In the genomic region with DNA sequence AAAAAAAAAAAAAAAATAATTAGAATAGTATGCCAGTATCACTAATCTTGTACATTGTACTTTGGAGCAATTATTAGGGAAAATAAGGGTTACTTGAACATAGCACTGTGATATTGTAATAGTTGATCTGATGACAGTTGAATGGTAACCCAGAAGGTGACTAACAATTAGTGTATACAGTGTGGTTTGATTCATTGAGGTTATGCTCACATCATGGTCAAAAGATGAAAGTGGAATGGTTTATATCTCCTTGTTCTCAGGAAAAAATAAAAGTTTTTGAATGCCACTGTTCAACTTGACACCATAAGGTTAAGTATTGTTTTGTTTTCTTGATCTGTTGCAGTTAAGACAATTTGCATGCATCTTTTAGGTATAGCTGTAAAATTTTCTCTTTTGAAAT, we compare ENCODE assay signal across 25 cellular contexts.
DNase-seq lines count a peak whose midpoint lies in the region; ATAC-seq, FAIRE-seq and TF ChIP-seq lines count a peak whose summit lies in the region.
"Had no signal": no experiment of that assay in that cellular context is flagged by ENCODE, and none has a peak within 500 bp of the region (broad histone marks: within the 10 kb centered on the region; RNA-seq: fewer than 3 reads in every experiment).

No MANE protein-coding gene starts in this region.

- H3K36me3 Mint-ChIP-seq in activated T-cell treated with anti-CD3 and anti-CD28 coated beads, Interleukin-2, amount 50 U/mL, for 72 hours (ENCODE audit: insufficient read depth in 2 of 2) = peaks cover 12 to 28% of the 10 kb centered on the region in 2 donors
- no peaks in the 10 kb centered on the region for H3K36me3 Mint-ChIP-seq in stimulated activated effector memory CD8-positive, alpha-beta T cell treated with anti-CD3 and anti-CD28 coated beads, Interleukin-12 subunit alpha, Interleukin-12 subunit beta, amount 100 ng/mL, for 72 hours

- DNase-seq in activated T-cell treated with anti-CD3 and anti-CD28 coated beads, Interleukin-2, amount 50 U/mL, for 72 hours = no peak
- no peak for DNase-seq in activated T-cell treated with anti-CD3 and anti-CD28 coated beads for 4 hours
- peak; percentile 60 for DNase-seq in RCC 7860 (ENCODE audit: low spot score)
- peak; percentile 14 for DNase-seq in epithelial cell of prostate (ENCODE audit: low read depth, low spot score)
- no peak for DNase-seq in stimulated activated effector memory CD8-positive, alpha-beta T cell treated with anti-CD3 and anti-CD28 coated beads, Interleukin-12 subunit alpha, Interleukin-12 subunit beta, amount 100 ng/mL, for 72 hours (ENCODE audit: low spot score in 2 of 2)
- no peak for DNase-seq in OCI-LY7 (ENCODE audit: low spot score)
- no peak for DNase-seq in upper lobe of right lung
- DNase-seq in COLO829 (ENCODE audit: low spot score) = no peak
- DNase-seq: 8988T; activated B cell treated with CpG ODN at 0.5 μM for 24 hours; activated CD4-positive, alpha-beta memory T cell treated with anti-CD3 and anti-CD28 coated beads for 36 hours; activated naive CD4-positive, alpha-beta T cell treated with anti-CD3 and anti-CD28 coated beads, Interleukin-2, amount 10 ng/mL, durations not matched to agents 7 days and 5 days; activated T-cell treated with anti-CD3 and anti-CD28 coated beads, Interleukin-2, amount 50 U/mL, for 1 hour; DMS53; left lung; NCI-H1105 treated with DMSO at 0.1 percent for 48 hours; NCI-H2107; NCI-H524; psoas muscle; SHP77 treated with DMSO at 0.1 percent for 48 hours; stimulated activated CD4-positive, alpha-beta T cell treated with anti-CD3 and anti-CD28 coated beads, Interleukin-4, amount 100 ng/mL, for 1 hour; upper lobe of left lung had no signal

- H3K36me3 ChIP-seq in OCI-LY7 (ENCODE audit: insufficient read depth, low read length) (no peaks in the 10 kb centered on the region), upper lobe of right lung (no peaks in the 10 kb centered on the region)
- H3K36me3 ChIP-seq: left lung, upper lobe of left lung had no signal

- H3K4me3 Mint-ChIP-seq in activated T-cell treated with anti-CD3 and anti-CD28 coated beads, Interleukin-2, amount 50 U/mL, for 72 hours = no peak overlapping the region
- no peak overlapping the region for H3K4me3 Mint-ChIP-seq in stimulated activated effector memory CD8-positive, alpha-beta T cell treated with anti-CD3 and anti-CD28 coated beads, Interleukin-12 subunit alpha, Interleukin-12 subunit beta, amount 100 ng/mL, for 72 hours
- H3K4me3 Mint-ChIP-seq: activated B cell treated with CpG ODN at 0.5 μM for 24 hours; activated CD4-positive, alpha-beta memory T cell treated with anti-CD3 and anti-CD28 coated beads for 36 hours; activated naive CD4-positive, alpha-beta T cell treated with anti-CD3 and anti-CD28 coated beads, Interleukin-2, amount 10 ng/mL, durations not matched to agents 7 days and 5 days; GM23338 had no signal

- no peaks in the 10 kb centered on the region for H4K20me1 ChIP-seq in OCI-LY7 (ENCODE audit: insufficient read depth, low read length)

- H3K27me3 Mint-ChIP-seq in activated T-cell treated with anti-CD3 and anti-CD28 coated beads, Interleukin-2, amount 50 U/mL, for 72 hours (ENCODE audit: low read depth) = no peaks in the 10 kb centered on the region
- H3K27me3 Mint-ChIP-seq: activated B cell treated with CpG ODN at 0.5 μM for 24 hours; activated CD4-positive, alpha-beta memory T cell treated with anti-CD3 and anti-CD28 coated beads for 36 hours; activated naive CD4-positive, alpha-beta T cell treated with anti-CD3 and anti-CD28 coated beads, Interleukin-2, amount 10 ng/mL, durations not matched to agents 7 days and 5 days had no signal

- TF ChIP-seq CTCF in OCI-LY7 (conservative IDR thresholded peaks at IDR 0.05; ENCODE audit: low read length) (no peak), upper lobe of right lung (IDR thresholded peaks at IDR 0.05) (no peak)

- H3K4me1 ChIP-seq in OCI-LY7 (ENCODE audit: insufficient read depth, low read length, poor library complexity, severe bottlenecking) (no peaks in the 10 kb centered on the region), upper lobe of right lung (no peaks in the 10 kb centered on the region)
- H3K4me1 ChIP-seq: left lung, psoas muscle, upper lobe of left lung had no signal

- POLR2A ChIA-PET in OCI-LY7 (lab: Charles Lee) = interaction anchor here (0.6 to 0.8 kb wide), 2 partner anchors 15 to 52 kb away, joined by 3 read pairs; no protein-coding TSS in a partner anchor

- ATAC-seq in activated T-cell treated with anti-CD3 and anti-CD28 coated beads, Interleukin-2, amount 50 U/mL, for 72 hours (replicated peaks in 1 of 2) = peak; percentile 60 to 78
- ATAC-seq in stimulated activated effector memory CD8-positive, alpha-beta T cell treated with anti-CD3 and anti-CD28 coated beads, Interleukin-12 subunit alpha, Interleukin-12 subunit beta, amount 100 ng/mL, for 72 hours = peak; percentile 72
- ATAC-seq in upper lobe of right lung = no peak
- ATAC-seq: GM23338, left lung, psoas muscle had no signal

- no peaks in the 10 kb centered on the region for H3K9me2 ChIP-seq in OCI-LY7 (ENCODE audit: insufficient read depth, low read length)

- intact Hi-C loops in OCI-LY7 (cut with micrococcal nuclease; ENCODE audit: unreplicated experiment) (no loop called here), upper lobe of right lung (cut with DNase I) (no loop called here)

- H3K9me3 Mint-ChIP-seq in activated T-cell treated with anti-CD3 and anti-CD28 coated beads, Interleukin-2, amount 50 U/mL, for 72 hours = peaks cover 16 to 17% of the 10 kb centered on the region in 2 donors
- H3K9me3 Mint-ChIP-seq in stimulated activated effector memory CD8-positive, alpha-beta T cell treated with anti-CD3 and anti-CD28 coated beads, Interleukin-12 subunit alpha, Interleukin-12 subunit beta, amount 100 ng/mL, for 72 hours = peaks cover 20% of the 10 kb centered on the region

- BruUV-seq in OCI-LY7 (replicated peaks; lab: Mats Ljungman, UMichigan) = no TSS peak

- H3K79me2 ChIP-seq in OCI-LY7 (ENCODE audit: insufficient read depth, low read depth, low read length) = no peaks in the 10 kb centered on the region

- no peak overlapping the region for H3K27ac ChIP-seq in epithelial cell of prostate
- no peak overlapping the region for H3K27ac ChIP-seq in OCI-LY7 (ENCODE audit: low read depth, low read length, poor library complexity, severe bottlenecking)
- no peak overlapping the region for H3K27ac ChIP-seq in upper lobe of right lung
- H3K27ac ChIP-seq: C4-2B, left lung, psoas muscle, upper lobe of left lung had no signal

- H3K4me2 ChIP-seq in OCI-LY7 (ENCODE audit: low read length) = no peak overlapping the region
- H3K4me2 ChIP-seq: GM23338, smooth muscle cell had no signal

- H3K4me3 ChIP-seq in OCI-LY7 (ENCODE audit: low read depth, low read length, poor library complexity, severe bottlenecking) (no peak overlapping the region), upper lobe of right lung (no peak overlapping the region)
- H3K4me3 ChIP-seq: GM23338, left lung, psoas muscle, smooth muscle cell, upper lobe of left lung had no signal

- H3K27ac Mint-ChIP-seq in activated T-cell treated with anti-CD3 and anti-CD28 coated beads, Interleukin-2, amount 50 U/mL, for 72 hours = no peak overlapping the region
- no peak overlapping the region for H3K27ac Mint-ChIP-seq in stimulated activated effector memory CD8-positive, alpha-beta T cell treated with anti-CD3 and anti-CD28 coated beads, Interleukin-12 subunit alpha, Interleukin-12 subunit beta, amount 100 ng/mL, for 72 hours
- H3K27ac Mint-ChIP-seq: activated B cell treated with CpG ODN at 0.5 μM for 24 hours; activated CD4-positive, alpha-beta memory T cell treated with anti-CD3 and anti-CD28 coated beads for 36 hours; activated naive CD4-positive, alpha-beta T cell treated with anti-CD3 and anti-CD28 coated beads, Interleukin-2, amount 10 ng/mL, durations not matched to agents 7 days and 5 days; GM23338 had no signal

- no peak overlapping the region for H2AFZ ChIP-seq in OCI-LY7 (ENCODE audit: low read length)
- H2AFZ ChIP-seq: GM23338 had no signal

- H3K4me1 Mint-ChIP-seq in activated T-cell treated with anti-CD3 and anti-CD28 coated beads, Interleukin-2, amount 50 U/mL, for 72 hours (ENCODE audit: low read depth) = no peaks in the 10 kb centered on the region
- no peaks in the 10 kb centered on the region for H3K4me1 Mint-ChIP-seq in stimulated activated effector memory CD8-positive, alpha-beta T cell treated with anti-CD3 and anti-CD28 coated beads, Interleukin-12 subunit alpha, Interleukin-12 subunit beta, amount 100 ng/mL, for 72 hours
- H3K4me1 Mint-ChIP-seq: activated B cell treated with CpG ODN at 0.5 μM for 24 hours; activated naive CD4-positive, alpha-beta T cell treated with anti-CD3 and anti-CD28 coated beads, Interleukin-2, amount 10 ng/mL, durations not matched to agents 7 days and 5 days; GM23338 had no signal

- H3K27me3 ChIP-seq in upper lobe of right lung = no peaks in the 10 kb centered on the region
- H3K27me3 ChIP-seq: left lung, upper lobe of left lung had no signal

- FAIRE-seq in RCC 7860 (lab: Jason Lieb, UNC) = peak; percentile 85

- peaks cover 10% of the 10 kb centered on the region; the same call in 1 of the 2 replicates for H3K9me3 ChIP-seq in OCI-LY7 (ENCODE audit: low read length)
- peaks cover 14% of the 10 kb centered on the region for H3K9me3 ChIP-seq in upper lobe of right lung

- CTCF ChIA-PET in OCI-LY7 (lab: Charles Lee; ENCODE audit: unreplicated experiment) = no interaction called here

Comparison
In these comparisons a context has a peak if more than half of its experiments do, and no peak if none do; other contexts are left out.
1. DNase-seq: peak in RCC 7860 (single experiment) and epithelial cell of prostate (single experiment); none in activated T-cell treated with anti-CD3 and anti-CD28 coated beads, Interleukin-2, amount 50 U/mL, for 72 hours (0 of 2), activated T-cell treated with anti-CD3 and anti-CD28 coated beads for 4 hours (single experiment), stimulated activated effector memory CD8-positive, alpha-beta T cell treated with anti-CD3 and anti-CD28 coated beads, Interleukin-12 subunit alpha, Interleukin-12 subunit beta, amount 100 ng/mL, for 72 hours (0 of 2), OCI-LY7 (single experiment), upper lobe of right lung (single experiment) and COLO829 (single experiment).